ENCODE assay signal across 1 cellular context in the genomic region with DNA sequence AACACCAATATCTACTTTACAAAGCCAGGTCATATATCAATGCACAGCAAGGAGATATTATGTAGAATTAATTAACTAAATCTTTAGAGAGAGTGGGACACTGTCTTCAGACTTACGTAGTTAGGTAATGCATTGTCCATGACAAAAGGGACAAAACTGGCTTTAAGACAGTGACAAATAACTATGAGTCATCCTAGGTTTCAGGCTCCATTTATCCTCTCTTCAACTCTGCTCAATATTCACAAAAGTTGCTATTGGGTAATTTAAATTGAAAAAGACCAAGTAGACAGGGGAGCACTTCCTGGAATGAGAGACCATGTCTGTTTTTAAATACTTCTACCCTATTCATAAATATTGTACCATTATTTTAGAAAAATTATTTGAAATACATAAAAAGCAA.
TF ChIP-seq lines count a peak whose summit lies in the region.

No MANE protein-coding gene starts in this region.

TF ChIP-seq in HCT116, 20 proteins besides CTCF, POLR2A, EP300 and RAD21:
- TF ChIP-seq, protein P1, sequence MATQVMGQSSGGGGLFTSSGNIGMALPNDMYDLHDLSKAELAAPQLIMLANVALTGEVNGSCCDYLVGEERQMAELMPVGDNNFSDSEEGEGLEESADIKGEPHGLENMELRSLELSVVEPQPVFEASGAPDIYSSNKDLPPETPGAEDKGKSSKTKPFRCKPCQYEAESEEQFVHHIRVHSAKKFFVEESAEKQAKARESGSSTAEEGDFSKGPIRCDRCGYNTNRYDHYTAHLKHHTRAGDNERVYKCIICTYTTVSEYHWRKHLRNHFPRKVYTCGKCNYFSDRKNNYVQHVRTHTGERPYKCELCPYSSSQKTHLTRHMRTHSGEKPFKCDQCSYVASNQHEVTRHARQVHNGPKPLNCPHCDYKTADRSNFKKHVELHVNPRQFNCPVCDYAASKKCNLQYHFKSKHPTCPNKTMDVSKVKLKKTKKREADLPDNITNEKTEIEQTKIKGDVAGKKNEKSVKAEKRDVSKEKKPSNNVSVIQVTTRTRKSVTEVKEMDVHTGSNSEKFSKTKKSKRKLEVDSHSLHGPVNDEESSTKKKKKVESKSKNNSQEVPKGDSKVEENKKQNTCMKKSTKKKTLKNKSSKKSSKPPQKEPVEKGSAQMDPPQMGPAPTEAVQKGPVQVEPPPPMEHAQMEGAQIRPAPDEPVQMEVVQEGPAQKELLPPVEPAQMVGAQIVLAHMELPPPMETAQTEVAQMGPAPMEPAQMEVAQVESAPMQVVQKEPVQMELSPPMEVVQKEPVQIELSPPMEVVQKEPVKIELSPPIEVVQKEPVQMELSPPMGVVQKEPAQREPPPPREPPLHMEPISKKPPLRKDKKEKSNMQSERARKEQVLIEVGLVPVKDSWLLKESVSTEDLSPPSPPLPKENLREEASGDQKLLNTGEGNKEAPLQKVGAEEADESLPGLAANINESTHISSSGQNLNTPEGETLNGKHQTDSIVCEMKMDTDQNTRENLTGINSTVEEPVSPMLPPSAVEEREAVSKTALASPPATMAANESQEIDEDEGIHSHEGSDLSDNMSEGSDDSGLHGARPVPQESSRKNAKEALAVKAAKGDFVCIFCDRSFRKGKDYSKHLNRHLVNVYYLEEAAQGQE (IDR thresholded peaks at IDR 0.05; ENCODE audit: low read depth), result no peak
- peak; percentile 15; the same call in 1 of the 2 replicates for TF ChIP-seq JUND (IDR thresholded peaks at IDR 0.05)
